In the genomic region with DNA sequence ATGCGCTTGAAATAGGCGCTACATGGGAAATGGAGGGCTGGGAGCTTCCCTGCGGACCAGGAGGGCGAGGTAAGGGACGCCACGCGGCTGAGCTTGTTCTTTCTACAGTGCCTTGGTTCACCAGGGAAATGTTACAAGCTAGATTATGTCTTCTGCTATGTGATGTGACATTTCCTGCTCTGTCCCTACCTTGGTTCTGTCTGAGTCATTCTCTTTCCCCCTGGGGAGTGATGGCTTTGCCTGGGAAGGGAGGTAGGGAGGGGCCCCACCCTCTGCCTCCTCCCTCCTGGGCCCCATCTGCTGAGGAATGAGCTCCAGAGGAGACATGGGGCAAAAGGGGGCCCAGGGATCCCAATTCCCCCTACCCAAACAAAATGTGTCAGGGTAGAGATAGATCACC, we compare ENCODE assay signal across 19 cellular contexts.
DNase-seq lines count a peak whose midpoint lies in the region; ATAC-seq and TF ChIP-seq lines count a peak whose summit lies in the region.
"Had no signal": no experiment of that assay in that cellular context is flagged by ENCODE, and none has a peak within 500 bp of the region (broad histone marks: within the 10 kb centered on the region; RNA-seq: fewer than 3 reads in every experiment).

No MANE protein-coding gene starts in this region.

- TF ChIP-seq CTCF in heart right ventricle (IDR thresholded peaks at IDR 0.05): no peak
- no peak for TF ChIP-seq CTCF in NB4 (IDR thresholded peaks at IDR 0.05; ENCODE audit: low read depth, low read length)
- TF ChIP-seq CTCF in GM10266 (IDR thresholded peaks at IDR 0.05; ENCODE audit: control insufficient read depth, insufficient read depth, low read depth, missing control alignments): no peak

- peak overlapping the region in 2 of 10 donors; percentile 0 to 24 for H3K27ac ChIP-seq in heart right ventricle
- H3K27ac ChIP-seq: KMS-11, PC-9 had no signal

- WGBS in heart right ventricle, 2 donors: 60 to 67% methylated on average over 7 of the region's 7 CpGs

- peaks cover 0 to 15% (median 0%) of the 10 kb centered on the region in 7 donors for H3K27me3 ChIP-seq in heart right ventricle
- H3K27me3 ChIP-seq: BE2C, MG63 had no signal

- H3K36me3 ChIP-seq in heart right ventricle: no peaks in the 10 kb centered on the region
- H3K36me3 ChIP-seq: BE2C, MG63 had no signal

- TF ChIP-seq POLR2A in NB4 (IDR thresholded peaks at IDR 0.05; ENCODE audit: extremely low read depth, insufficient read length): no peak

- in situ Hi-C loops in ACHN (cut with HindIII; ENCODE audit: low pct_ligation_motif_present, low pct_unique_long_range_greater_than_20kb, low sequenced_read_pairs): no loop called here

- ATAC-seq in heart right ventricle (peak in 5 of 8 donors; percentile 41 to 73 (median 57)), left cardiac atrium (no peak), HG03159 (IDR thresholded peaks at IDR 0.05; ENCODE audit: unreplicated experiment) (no peak)
- ATAC-seq: HepG2, SK-N-SH treated with all-trans-retinoic acid at 6 μM for 48 hours had no signal

- H3K4me3 ChIP-seq in heart right ventricle (no peak overlapping the region), NB4 (ENCODE audit: low read depth, low read length) (no peak overlapping the region)
- H3K4me3 ChIP-seq: MG63, PC-9 had no signal

- DNase-seq in heart right ventricle (no peak), left cardiac atrium (no peak), NB4 (ENCODE audit: low read depth) (peak; percentile 13), islet precursor cell (peak; percentile 47), ureter (ENCODE audit: low spot score) (peak; percentile 20), ACHN (no peak), GM10266 (ENCODE audit: extremely low spot score) (no peak)
- DNase-seq: BE2C; CD8-positive, alpha-beta memory T cell; H7; MG63; NCI-H1105 treated with DMSO at 0.1 percent for 48 hours; NCI-H2029; PC-9; SHP77 had no signal

- intact Hi-C loops in heart right ventricle (cut with DNase I): loop anchor here in 2 of 10 donors (1.0 to 10.0 kb wide), 2 partner anchors 32 to 621 kb away; a partner anchor contains a TSS
- intact Hi-C loops in left cardiac atrium (cut with DNase I): no loop called here

- H3K9me3 ChIP-seq in heart right ventricle: peaks cover 0 to 7% (median 0%) of the 10 kb centered on the region in 11 donors
- H3K9me3 ChIP-seq: BE2C, MG63 had no signal

- peaks cover 0 to 65% (median 21%) of the 10 kb centered on the region in 9 donors for H3K4me1 ChIP-seq in heart right ventricle
- H3K4me1 ChIP-seq: BE2C had no signal

Comparison
In these comparisons a context has a peak if more than half of its experiments do, and no peak if none do; other contexts are left out.
1. ATAC-seq: peak in heart right ventricle (5 of 8); none in left cardiac atrium (0 of 2) and HG03159 (single experiment).
2. DNase-seq: peak in NB4 (single experiment), islet precursor cell (single experiment) and ureter (single experiment); none in heart right ventricle (0 of 2), left cardiac atrium (single experiment), ACHN (single experiment) and GM10266 (single experiment).